In genomic region chr9:114507726-114508125, GRCh38 we compare ENCODE assay signal across 9 cellular contexts. TPM values are rescaled to one million over a fixed set of nuclear protein-coding genes. Genes with fewer than 3 reads are reported as not detected.
A peak's percentile ranks its signal among the peaks of the same experiment; 100 is the strongest.
DNase-seq lines count a peak whose midpoint lies in the region; ATAC-seq and TF ChIP-seq lines count a peak whose summit lies in the region.
"Had no signal": no experiment of that assay in that cellular context is flagged by ENCODE, and none has a peak within 500 bp of the region (broad histone marks: within the 10 kb centered on the region; RNA-seq: fewer than 3 reads in every experiment).

No MANE protein-coding gene starts in this region.

- H4K20me1 ChIP-seq in OCI-LY3 (ENCODE audit: insufficient read depth, low read length), result no peaks in the 10 kb centered on the region

- H3K4me1 ChIP-seq in OCI-LY3 (ENCODE audit: low read length) (peaks cover 33% of the 10 kb centered on the region), upper lobe of right lung (no peaks in the 10 kb centered on the region)

- peak; percentile 45 for TF ChIP-seq CTCF in AG10803 (conservative IDR thresholded peaks at IDR 0.05; ENCODE audit: low read length)
- peak; percentile 44 for TF ChIP-seq CTCF in GM12874 (IDR thresholded peaks at IDR 0.05; ENCODE audit: insufficient read depth, low read depth, low read length)
- TF ChIP-seq CTCF in OCI-LY3 (IDR thresholded peaks at IDR 0.05; ENCODE audit: low read depth, low read length), result peak; percentile 81
- peak; percentile 40 for TF ChIP-seq CTCF in upper lobe of right lung (IDR thresholded peaks at IDR 0.05)

- H3K9me3 ChIP-seq in OCI-LY3 (ENCODE audit: insufficient read depth, low read length) (no peaks in the 10 kb centered on the region), upper lobe of right lung (no peaks in the 10 kb centered on the region)

- peak overlapping the region; percentile 83; the same call in 1 of the 2 replicates for H2AFZ ChIP-seq in OCI-LY3 (ENCODE audit: low read depth, low read length)

- H3K36me3 ChIP-seq in OCI-LY3 (replicated peaks; ENCODE audit: low read depth, low read length) (peaks cover 4% of the 10 kb centered on the region), upper lobe of right lung (no peaks in the 10 kb centered on the region)

- intact Hi-C loops in upper lobe of right lung (cut with DNase I), result no loop called here

- peak; percentile 10 for ATAC-seq in upper lobe of right lung
- ATAC-seq: effector memory CD8-positive, alpha-beta T cell had no signal

- no peak overlapping the region for H3K27ac ChIP-seq in OCI-LY3 (ENCODE audit: low read length)
- no peak overlapping the region for H3K27ac ChIP-seq in upper lobe of right lung

- H3K4me3 ChIP-seq in AG10803 (ENCODE audit: low read length), result no peak overlapping the region
- H3K4me3 ChIP-seq in OCI-LY3 (ENCODE audit: low read length), result no peak overlapping the region
- no peak overlapping the region for H3K4me3 ChIP-seq in upper lobe of right lung

- H3K9ac ChIP-seq in OCI-LY3 (ENCODE audit: low read length), result no peak overlapping the region

- H3K4me2 ChIP-seq in OCI-LY3 (ENCODE audit: low read length), result peak overlapping the region; percentile 52

- DNase-seq in AG10803 (ENCODE audit: low read depth) (peak; percentile 29), fibroblast of peridontal ligament (ENCODE audit: extremely low read depth) (peak; percentile 30), upper lobe of right lung (no peak), cortex of kidney (lab: John Stamatoyannopoulos, UW) (no peak), NCI-H774 (lab: John Stamatoyannopoulos, UW) (no peak), NCI-H446 treated with DMSO at 0.1 percent for 48 hours (lab: John Stamatoyannopoulos, UW) (no peak)

- H3K79me2 ChIP-seq in OCI-LY3 (ENCODE audit: low read length), result peaks cover 24% of the 10 kb centered on the region

- H3K27me3 ChIP-seq in OCI-LY3 (ENCODE audit: low read depth, low read length), result peaks cover 38% of the 10 kb centered on the region
- peaks cover 8% of the 10 kb centered on the region for H3K27me3 ChIP-seq in upper lobe of right lung

RNA-seq across cellular contexts. Expression of gene WHRN, which starts 2.5 kb away (rescaled TPM):
- total RNA-seq in upper lobe of right lung, result 3.1 TPM

Comparison
In these comparisons a context has a peak if more than half of its experiments do, and no peak if none do; other contexts are left out.
1. DNase-seq: peak in AG10803 (single experiment) and fibroblast of peridontal ligament (single experiment); none in upper lobe of right lung (single experiment), cortex of kidney (single experiment), NCI-H774 (single experiment) and NCI-H446 treated with DMSO at 0.1 percent for 48 hours (single experiment).
2. Peak in every context shown above with its lines, with median percentiles within 50 percentile points of each other: CTCF ChIP-seq.